In the genomic region with DNA sequence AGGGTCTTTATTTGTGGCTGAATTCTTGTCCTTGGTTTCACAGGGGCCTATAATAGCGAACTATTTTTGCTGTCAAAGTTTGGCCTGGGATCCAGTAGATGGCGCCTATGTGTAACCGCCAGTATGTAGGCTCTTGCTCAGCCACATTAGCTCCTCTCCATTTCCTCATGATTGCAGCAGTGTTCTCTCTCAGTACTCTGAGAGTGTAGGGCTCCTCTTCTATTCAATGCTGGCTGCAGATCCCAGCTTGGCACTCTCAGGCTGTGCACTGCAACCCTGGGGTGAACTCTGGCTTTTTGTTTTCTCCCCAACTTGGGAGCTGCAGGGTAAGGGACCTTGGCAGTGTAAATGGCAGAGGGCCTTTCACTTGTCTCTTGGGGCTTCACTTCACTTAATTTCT, we compare ENCODE assay signal across 8 cellular contexts.
A peak's percentile ranks its signal among the peaks of the same experiment; 100 is the strongest.
DNase-seq lines count a peak whose midpoint lies in the region; ATAC-seq and TF ChIP-seq lines count a peak whose summit lies in the region.

No MANE protein-coding gene starts in this region.

- DNase-seq in AG08395 (ENCODE audit: low spot score): peak; percentile 48
- DNase-seq in NCI-H146 treated with DMSO at 0.1 percent for 48 hours (lab: John Stamatoyannopoulos, UW; ENCODE audit: unreplicated experiment): peak; percentile 14
- DNase-seq in activated naive CD8-positive, alpha-beta T cell treated with anti-CD3 and anti-CD28 coated beads, Interleukin-2, amount 50 U/mL, for 24 hours: peak; percentile 2
- peak; percentile 65 for DNase-seq in iPS-NIHi11 (ENCODE audit: low spot score)
- no peak for DNase-seq in activated effector memory CD4-positive, alpha-beta T cell treated with Interleukin-2 at 50 U/mL for 16 hours

- no peak overlapping the region for H3K4me3 Mint-ChIP-seq in activated naive CD8-positive, alpha-beta T cell treated with anti-CD3 and anti-CD28 coated beads, Interleukin-2, amount 50 U/mL, for 24 hours
- no peak overlapping the region for H3K4me3 Mint-ChIP-seq in activated T-helper 17 cell treated with anti-CD3 and anti-CD28 coated beads, Interleukin-2, amount 50 U/mL, for 72 hours

- no peaks in the 10 kb centered on the region for H3K36me3 Mint-ChIP-seq in activated naive CD8-positive, alpha-beta T cell treated with anti-CD3 and anti-CD28 coated beads, Interleukin-2, amount 50 U/mL, for 24 hours (ENCODE audit: low read depth)
- no peaks in the 10 kb centered on the region for H3K36me3 Mint-ChIP-seq in activated T-helper 17 cell treated with anti-CD3 and anti-CD28 coated beads, Interleukin-2, amount 50 U/mL, for 72 hours (ENCODE audit: low read depth)

- no peak overlapping the region for H3K4me3 ChIP-seq in GM12875 (ENCODE audit: low read depth, low read length)

- ATAC-seq in HG02678 (IDR thresholded peaks at IDR 0.05; ENCODE audit: unreplicated experiment): peak; percentile 61
- ATAC-seq in activated naive CD8-positive, alpha-beta T cell treated with anti-CD3 and anti-CD28 coated beads, Interleukin-2, amount 50 U/mL, for 24 hours: no peak
- ATAC-seq in activated T-helper 17 cell treated with anti-CD3 and anti-CD28 coated beads, Interleukin-2, amount 50 U/mL, for 72 hours (replicated peaks): no peak

- no peaks in the 10 kb centered on the region for H3K27me3 Mint-ChIP-seq in activated naive CD8-positive, alpha-beta T cell treated with anti-CD3 and anti-CD28 coated beads, Interleukin-2, amount 50 U/mL, for 24 hours
- no peaks in the 10 kb centered on the region for H3K27me3 Mint-ChIP-seq in activated T-helper 17 cell treated with anti-CD3 and anti-CD28 coated beads, Interleukin-2, amount 50 U/mL, for 72 hours

- H3K4me1 Mint-ChIP-seq in activated naive CD8-positive, alpha-beta T cell treated with anti-CD3 and anti-CD28 coated beads, Interleukin-2, amount 50 U/mL, for 24 hours: no peaks in the 10 kb centered on the region
- peaks cover 4% of the 10 kb centered on the region for H3K4me1 Mint-ChIP-seq in activated T-helper 17 cell treated with anti-CD3 and anti-CD28 coated beads, Interleukin-2, amount 50 U/mL, for 72 hours

- H3K27ac Mint-ChIP-seq in activated naive CD8-positive, alpha-beta T cell treated with anti-CD3 and anti-CD28 coated beads, Interleukin-2, amount 50 U/mL, for 24 hours: no peak overlapping the region
- no peak overlapping the region for H3K27ac Mint-ChIP-seq in activated T-helper 17 cell treated with anti-CD3 and anti-CD28 coated beads, Interleukin-2, amount 50 U/mL, for 72 hours

- peaks cover 8% of the 10 kb centered on the region for H3K9me3 Mint-ChIP-seq in activated naive CD8-positive, alpha-beta T cell treated with anti-CD3 and anti-CD28 coated beads, Interleukin-2, amount 50 U/mL, for 24 hours
- H3K9me3 Mint-ChIP-seq in activated T-helper 17 cell treated with anti-CD3 and anti-CD28 coated beads, Interleukin-2, amount 50 U/mL, for 72 hours: no peaks in the 10 kb centered on the region

- TF ChIP-seq CTCF in GM12875 (IDR thresholded peaks at IDR 0.05; ENCODE audit: borderline replicate concordance, insufficient read depth, low read depth, low read length): peak; percentile 68
